23 cellular contexts compared by ENCODE assay signal in the genomic region with DNA sequence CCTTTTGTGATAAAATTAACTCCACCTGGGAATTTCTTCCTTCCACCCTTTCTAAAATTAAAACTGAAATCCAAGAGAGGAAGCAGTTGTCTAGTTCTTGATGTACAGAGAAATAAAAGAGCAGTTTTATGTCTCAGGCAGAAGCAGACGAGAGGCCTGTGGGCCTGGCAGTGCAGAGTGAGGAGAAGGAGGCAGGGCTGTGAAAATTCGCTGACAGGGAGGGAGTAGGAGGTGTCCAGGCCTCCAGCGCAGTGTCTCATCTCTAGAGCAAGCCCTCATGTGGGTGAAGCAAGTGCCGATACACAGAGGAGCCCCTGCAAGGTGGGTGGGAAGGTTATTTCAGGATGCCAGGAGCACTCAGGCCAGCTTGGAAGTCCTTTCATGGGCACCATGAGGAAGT.
A peak's percentile ranks its signal among the peaks of the same experiment; 100 is the strongest.
DNase-seq lines count a peak whose midpoint lies in the region; ATAC-seq, FAIRE-seq and TF ChIP-seq lines count a peak whose summit lies in the region.
"Had no signal": no experiment of that assay in that cellular context is flagged by ENCODE, and none has a peak within 500 bp of the region (broad histone marks: within the 10 kb centered on the region; RNA-seq: fewer than 3 reads in every experiment).

No MANE protein-coding gene starts in this region.

- TF ChIP-seq CTCF in GM12878 (IDR thresholded peaks at IDR 0.05 in 2 of 3, conservative IDR thresholded peaks at IDR 0.05 in 1 of 3; ENCODE audit: control insufficient read depth in 2 of 3, extremely low read depth in 1 of 3, insufficient read depth in 1 of 3, low read depth in 3 of 3, low read length in 3 of 3): no peak

- intact Hi-C loops in GM12878 (cut with micrococcal nuclease; ENCODE audit: unreplicated experiment): no loop called here

- no peak for DNase-seq in activated CD4-positive, alpha-beta T cell treated with anti-CD3 and anti-CD28 coated beads, Interleukin-2, amount 10 ng/mL, durations not matched to agents 7 days and 5 days
- DNase-seq in activated CD4-positive, alpha-beta T cell treated with anti-CD3 and anti-CD28 coated beads for 1 hour: no peak
- no peak for DNase-seq in GM12878 (ENCODE audit: low read depth, low spot score)
- DNase-seq in islet precursor cell: peak; percentile 70
- DNase-seq in stimulated activated effector memory CD8-positive, alpha-beta T cell treated with anti-CD3 and anti-CD28 coated beads, Interleukin-12 subunit alpha, Interleukin-12 subunit beta, amount 100 ng/mL, for 72 hours (ENCODE audit: low spot score in 2 of 2): no peak
- no peak for DNase-seq in NCI-H526 treated with DMSO at 0.1 percent for 48 hours (lab: John Stamatoyannopoulos, UW)
- no peak for DNase-seq in activated CD4-positive, CD25-positive, alpha-beta regulatory T cell (lab: John Stamatoyannopoulos, UW)
- DNase-seq: 8988T; activated CD8-positive, alpha-beta T cell treated with anti-CD3 and anti-CD28 coated beads, Interleukin-2, amount 10 ng/mL, durations not matched to agents 7 days and 5 days; activated T-cell treated with anti-CD3 and anti-CD28 coated beads, Interleukin-2, amount 50 U/mL, for 4 hours; colonic mucosa; left lung; MV-4-11; NCI-H2029; NCI-H446; SHP77; stimulated activated CD8-positive, alpha-beta memory T cell treated with anti-CD3 and anti-CD28 coated beads, Interleukin-4, amount 100 ng/mL, for 48 hours had no signal

- in situ Hi-C loops in GM12878 (cut with MboI): no loop called here

- H3K9me3 Mint-ChIP-seq in activated CD4-positive, alpha-beta T cell treated with anti-CD3 and anti-CD28 coated beads, Interleukin-2, amount 10 ng/mL, durations not matched to agents 7 days and 5 days: no peaks in the 10 kb centered on the region
- no peaks in the 10 kb centered on the region for H3K9me3 Mint-ChIP-seq in stimulated activated effector memory CD8-positive, alpha-beta T cell treated with anti-CD3 and anti-CD28 coated beads, Interleukin-12 subunit alpha, Interleukin-12 subunit beta, amount 100 ng/mL, for 72 hours
- H3K9me3 Mint-ChIP-seq: activated naive CD4-positive, alpha-beta T cell treated with anti-CD3 and anti-CD28 coated beads, Interleukin-2, amount 50 U/mL, for 24 hours; activated T-cell treated with anti-CD3 and anti-CD28 coated beads, Interleukin-2, amount 50 U/mL, for 4 hours had no signal

- ATAC-seq in GM12878: 0 out of 3 replicates have a peak, but pooled peaks have one; percentile 33
- peak; percentile 63 for ATAC-seq in stimulated activated effector memory CD8-positive, alpha-beta T cell treated with anti-CD3 and anti-CD28 coated beads, Interleukin-12 subunit alpha, Interleukin-12 subunit beta, amount 100 ng/mL, for 72 hours
- no peak for ATAC-seq in HG02970 (IDR thresholded peaks at IDR 0.05; ENCODE audit: low FRiP score, unreplicated experiment)
- ATAC-seq: activated CD8-positive, alpha-beta T cell treated with anti-CD3 and anti-CD28 coated beads, Interleukin-2, amount 10 ng/mL, durations not matched to agents 7 days and 5 days; activated T-cell treated with anti-CD3 and anti-CD28 coated beads, Interleukin-2, amount 50 U/mL, for 4 hours had no signal

- WGBS in GM12878 (ENCODE audit: insufficient coverage, insufficient replicate concordance, low lambda C conversion rate, missing lambda C conversion rate): 36% methylated on average over 4 of the region's 4 CpGs

- H3K36me3 ChIP-seq in GM12878 (ENCODE audit: control insufficient read depth in 2 of 2, insufficient read depth in 2 of 2, low read length in 1 of 2): no peaks in the 10 kb centered on the region
- H3K36me3 ChIP-seq: BLaER1, colonic mucosa, left lung, suprapubic skin had no signal

- H3K27ac Mint-ChIP-seq in activated CD4-positive, alpha-beta T cell treated with anti-CD3 and anti-CD28 coated beads, Interleukin-2, amount 10 ng/mL, durations not matched to agents 7 days and 5 days: peak overlapping the region; percentile 10
- no peak overlapping the region for H3K27ac Mint-ChIP-seq in stimulated activated effector memory CD8-positive, alpha-beta T cell treated with anti-CD3 and anti-CD28 coated beads, Interleukin-12 subunit alpha, Interleukin-12 subunit beta, amount 100 ng/mL, for 72 hours
- H3K27ac Mint-ChIP-seq: activated CD8-positive, alpha-beta T cell treated with anti-CD3 and anti-CD28 coated beads, Interleukin-2, amount 10 ng/mL, durations not matched to agents 7 days and 5 days; activated naive CD4-positive, alpha-beta T cell treated with anti-CD3 and anti-CD28 coated beads, Interleukin-2, amount 50 U/mL, for 24 hours had no signal

- no peaks in the 10 kb centered on the region for H3K79me2 ChIP-seq in GM12878 (ENCODE audit: control insufficient read depth, insufficient read depth, low read length)

- no peak overlapping the region for H2AFZ ChIP-seq in GM12878 (ENCODE audit: control insufficient read depth, low read depth, low read length)

- no peaks in the 10 kb centered on the region for H4K20me1 ChIP-seq in GM12878 (ENCODE audit: control insufficient read depth, insufficient read depth)
- H4K20me1 ChIP-seq: BLaER1 had no signal

- SMC1A ChIA-PET in GM12878 (lab: Charles Lee; ENCODE audit: uncharacterized antibody, unreplicated experiment): no interaction called here

- no TSS peak for BruUV-seq in GM12878 (replicated peaks; lab: Mats Ljungman, UMichigan)

- H3K4me1 ChIP-seq in GM12878 (ENCODE audit: control insufficient read depth, insufficient read depth, low read length): no peaks in the 10 kb centered on the region
- H3K4me1 ChIP-seq: colonic mucosa, left lung, suprapubic skin had no signal

- CTCF ChIA-PET in activated CD4-positive, alpha-beta T cell treated with anti-CD3 and anti-CD28 coated beads, Interleukin-2, amount 10 ng/mL, durations not matched to agents 7 days and 5 days (lab: Charles Lee): interaction anchor here (0.7 to 0.8 kb wide), 2 partner anchors 10 to 121 kb away, joined by 3 read pairs; no protein-coding TSS in a partner anchor
- CTCF ChIA-PET in GM12878 (lab: Yijun Ruan, JAX): interaction anchor here (0.6 kb wide), 1 partner anchor 56 kb away, joined by 3 read pairs; no protein-coding TSS in a partner anchor

- TF ChIP-seq RAD21 in GM12878 (IDR thresholded peaks at IDR 0.05; ENCODE audit: insufficient read depth, low read depth, low read length): no peak

- TF ChIP-seq POLR2A in GM12878 (IDR thresholded peaks at IDR 0.05; ENCODE audit: low read depth, low read length): no peak

- no peak overlapping the region for H3K4me2 ChIP-seq in GM12878 (ENCODE audit: control insufficient read depth, insufficient read depth)
- H3K4me2 ChIP-seq: BLaER1 had no signal

- no peaks in the 10 kb centered on the region; a peak in 1 of 4 replicates for H3K27me3 ChIP-seq in GM12878 (replicated peaks in 1 of 2; ENCODE audit: control insufficient read depth in 2 of 2, insufficient read depth in 2 of 2, low read length in 1 of 2)
- H3K27me3 ChIP-seq: BLaER1, colonic mucosa, left lung, suprapubic skin had no signal

- no peaks in the 10 kb centered on the region for H3K36me3 Mint-ChIP-seq in activated CD4-positive, alpha-beta T cell treated with anti-CD3 and anti-CD28 coated beads, Interleukin-2, amount 10 ng/mL, durations not matched to agents 7 days and 5 days (ENCODE audit: low read depth)
- H3K36me3 Mint-ChIP-seq in stimulated activated effector memory CD8-positive, alpha-beta T cell treated with anti-CD3 and anti-CD28 coated beads, Interleukin-12 subunit alpha, Interleukin-12 subunit beta, amount 100 ng/mL, for 72 hours: no peaks in the 10 kb centered on the region

- peaks cover 3% of the 10 kb centered on the region for H3K27me3 Mint-ChIP-seq in activated CD4-positive, alpha-beta T cell treated with anti-CD3 and anti-CD28 coated beads, Interleukin-2, amount 10 ng/mL, durations not matched to agents 7 days and 5 days

- TF ChIP-seq EP300 in GM12878 (IDR thresholded peaks at IDR 0.05; ENCODE audit: borderline replicate concordance in 1 of 2, control insufficient read depth in 1 of 2, low read depth in 2 of 2, low read length in 2 of 2): no peak

- no peaks in the 10 kb centered on the region for H3K4me1 Mint-ChIP-seq in activated CD4-positive, alpha-beta T cell treated with anti-CD3 and anti-CD28 coated beads, Interleukin-2, amount 10 ng/mL, durations not matched to agents 7 days and 5 days
- peaks cover 6% of the 10 kb centered on the region for H3K4me1 Mint-ChIP-seq in stimulated activated effector memory CD8-positive, alpha-beta T cell treated with anti-CD3 and anti-CD28 coated beads, Interleukin-12 subunit alpha, Interleukin-12 subunit beta, amount 100 ng/mL, for 72 hours
- H3K4me1 Mint-ChIP-seq: activated naive CD4-positive, alpha-beta T cell treated with anti-CD3 and anti-CD28 coated beads, Interleukin-2, amount 50 U/mL, for 24 hours had no signal

- H3K4me3 ChIP-seq in GM12878: no peak overlapping the region
- H3K4me3 ChIP-seq: BLaER1, colonic mucosa, left lung, skin epidermis, suprapubic skin had no signal

- no peak overlapping the region for H3K27ac ChIP-seq in GM12878 (ENCODE audit: control insufficient read depth, insufficient read depth)
- H3K27ac ChIP-seq: BLaER1, colonic mucosa, left lung, suprapubic skin had no signal

- RAD21 ChIA-PET in GM12878 (lab: Charles Lee; ENCODE audit: unreplicated experiment): no interaction called here

- H3K9me3 ChIP-seq in GM12878 (replicated peaks; ENCODE audit: control insufficient read depth, insufficient read depth, low read length): no peaks in the 10 kb centered on the region
- H3K9me3 ChIP-seq: BLaER1, colonic mucosa, left lung, suprapubic skin had no signal

- no peak overlapping the region for H3K4me3 Mint-ChIP-seq in activated CD4-positive, alpha-beta T cell treated with anti-CD3 and anti-CD28 coated beads, Interleukin-2, amount 10 ng/mL, durations not matched to agents 7 days and 5 days
- H3K4me3 Mint-ChIP-seq in stimulated activated effector memory CD8-positive, alpha-beta T cell treated with anti-CD3 and anti-CD28 coated beads, Interleukin-12 subunit alpha, Interleukin-12 subunit beta, amount 100 ng/mL, for 72 hours: no peak overlapping the region
- H3K4me3 Mint-ChIP-seq: activated CD8-positive, alpha-beta T cell treated with anti-CD3 and anti-CD28 coated beads, Interleukin-2, amount 10 ng/mL, durations not matched to agents 7 days and 5 days; activated naive CD4-positive, alpha-beta T cell treated with anti-CD3 and anti-CD28 coated beads, Interleukin-2, amount 50 U/mL, for 24 hours; activated T-cell treated with anti-CD3 and anti-CD28 coated beads, Interleukin-2, amount 50 U/mL, for 4 hours had no signal

- no peak overlapping the region for H3K9ac ChIP-seq in GM12878 (ENCODE audit: control insufficient read depth, insufficient read depth, low read length)
- H3K9ac ChIP-seq: BLaER1 had no signal

- no peak for FAIRE-seq in GM12878 (lab: Jason Lieb, UNC)
- FAIRE-seq: D721Med had no signal

- POLR2A ChIA-PET in activated CD4-positive, alpha-beta T cell treated with anti-CD3 and anti-CD28 coated beads, Interleukin-2, amount 10 ng/mL, durations not matched to agents 7 days and 5 days (lab: Charles Lee): no interaction called here
- POLR2A ChIA-PET in GM12878 (lab: Charles Lee): no interaction called here

TF ChIP-seq in GM12878, 131 proteins besides CTCF, POLR2A, EP300 and RAD21 (continues in another document):
- TF ChIP-seq SUPT20H (IDR thresholded peaks at IDR 0.05; ENCODE audit: borderline replicate concordance, control insufficient read depth, low read depth, low read length): no peak
